3 cellular contexts compared by ENCODE assay signal in genomic region chr15:75734861-75735760, GRCh38. TPM values are rescaled to one million over a fixed set of nuclear protein-coding genes. Genes with fewer than 3 reads are reported as not detected.
"Had no signal": no experiment of that assay in that cellular context is flagged by ENCODE, and none has a peak within 500 bp of the region (broad histone marks: within the 10 kb centered on the region; RNA-seq: fewer than 3 reads in every experiment).

No MANE protein-coding gene starts in this region.

RNA-seq across cellular contexts. Expression of gene CSPG4, which starts 22.5 kb away (rescaled TPM):
- total RNA-seq: activated CD4-positive, alpha-beta T cell treated with anti-CD3 and anti-CD28 coated beads, Interleukin-2, amount 10 ng/mL, durations not matched to agents 7 days and 5 days; activated T-cell treated with anti-CD3 and anti-CD28 coated beads, Interleukin-2, amount 50 U/mL, for 72 hours had no signal
- polyA plus RNA-seq: neural cell had no signal
